ENCODE assay signal across 8 cellular contexts in genomic region chr1:61076728-61077675, GRCh38. TPM values are rescaled to one million over a fixed set of nuclear protein-coding genes. Genes with fewer than 3 reads are reported as not detected.
DNase-seq lines count a peak whose midpoint lies in the region; ATAC-seq and TF ChIP-seq lines count a peak whose summit lies in the region.

No MANE protein-coding gene starts in this region.

- peak overlapping the region; percentile 64 to 88 (median 74) for H3K27ac ChIP-seq in right lobe of liver

- DNase-seq in AG09309 (ENCODE audit: low read depth) (peak; percentile 45), NCI-H510A treated with DMSO at 0.1 percent for 48 hours (lab: John Stamatoyannopoulos, UW) (peak; percentile 99), dermis blood vessel endothelial cell (peak; percentile 89), right lobe of liver (peak; percentile 87 to 94 (median 93))
- DNase-seq in activated CD4-positive, alpha-beta T cell treated with anti-CD3 and anti-CD28 coated beads, Interleukin-2, amount 50 U/mL, for 1 hour: peak; percentile 76
- DNase-seq in stimulated activated CD4-positive, alpha-beta T cell treated with anti-CD3 and anti-CD28 coated beads, Interleukin-4, amount 100 ng/mL, for 4 hours: peak; percentile 43 to 69

- H3K4me1 ChIP-seq in right lobe of liver: peaks cover 0 to 34% (median 17%) of the 10 kb centered on the region in 4 donors

- H3K4me3 ChIP-seq in AG09309 (ENCODE audit: control insufficient read depth, low read depth, low read length) (peak overlapping the region; percentile 73), right lobe of liver (peak overlapping the region; percentile 37 to 53 (median 52))

- intact Hi-C loops in right lobe of liver (cut with DNase I): no loop called here

- H3K36me3 ChIP-seq in right lobe of liver: no peaks in the 10 kb centered on the region

- H3K27me3 ChIP-seq in right lobe of liver: no peaks in the 10 kb centered on the region

- TF ChIP-seq CTCF in AG09309 (IDR thresholded peaks at IDR 0.05; ENCODE audit: control insufficient read depth, insufficient read depth, low read depth, low read length, missing control alignments) (no peak), right lobe of liver (IDR thresholded peaks at IDR 0.05) (peak in 1 of 4 donors; percentile 9)

- WGBS in right lobe of liver (ENCODE audit: insufficient coverage, low coverage, low lambda C conversion rate, missing lambda C conversion rate): under 1% methylated on average over 35 of the region's 49 CpGs

- peak; percentile 51 for TF ChIP-seq POLR2A in right lobe of liver (IDR thresholded peaks at IDR 0.05)

- H3K9me3 ChIP-seq in right lobe of liver: no peaks in the 10 kb centered on the region

- ATAC-seq in GM19328 (IDR thresholded peaks at IDR 0.05; ENCODE audit: unreplicated experiment) (peak; percentile 74), HG03457 (IDR thresholded peaks at IDR 0.05; ENCODE audit: unreplicated experiment) (peak; percentile 85), right lobe of liver (peak; percentile 65 to 83 (median 76))

RNA-seq across cellular contexts. Expression of gene NFIA, which starts 5.4 kb away (rescaled TPM):
- total RNA-seq in dermis blood vessel endothelial cell (12.4 and 23.2 TPM in 2 replicates), right lobe of liver (10 to 100 TPM; 36.7 to 97.2 (median 57.9) TPM)

Comparison
In these comparisons a context has a peak if more than half of its experiments do, and no peak if none do; other contexts are left out.
1. Peak in every context shown above with its lines: DNase-seq, ATAC-seq, H3K4me3 ChIP-seq and H3K27ac ChIP-seq.
2. DNase-seq: peak in every context shown above with its lines; median percentile 99 in NCI-H510A treated with DMSO at 0.1 percent for 48 hours; 93 in right lobe of liver; 89 in dermis blood vessel endothelial cell; 76 in activated CD4-positive, alpha-beta T cell treated with anti-CD3 and anti-CD28 coated beads, Interleukin-2, amount 50 U/mL, for 1 hour; 56 in stimulated activated CD4-positive, alpha-beta T cell treated with anti-CD3 and anti-CD28 coated beads, Interleukin-4, amount 100 ng/mL, for 4 hours; 45 in AG09309.